Comparison of ENCODE assay signal across 8 cellular contexts in genomic region chr6:154039231-154039842, GRCh38. TPM values are rescaled to one million over a fixed set of nuclear protein-coding genes. Genes with fewer than 3 reads are reported as not detected.
DNase-seq lines count a peak whose midpoint lies in the region; TF ChIP-seq lines count a peak whose summit lies in the region.
"Had no signal": no experiment of that assay in that cellular context is flagged by ENCODE, and none has a peak within 500 bp of the region (broad histone marks: within the 10 kb centered on the region; RNA-seq: fewer than 3 reads in every experiment).

TSS of gene OPRM1 (plus strand) at chr6:154039240. CDS start at chr6:154039545, 305 bp downstream.

- no peak for TF ChIP-seq CTCF in SK-N-SH (IDR thresholded peaks at IDR 0.05)

- no peak within 1 kb of the TSS for H3K9ac ChIP-seq in SK-N-SH

- H4K20me1 ChIP-seq in SK-N-SH (ENCODE audit: insufficient read depth), result no peaks in the 10 kb centered on the region

- no peak for TF ChIP-seq POLR2A in erythroblast (IDR thresholded peaks at IDR 0.05; ENCODE audit: low read length)

- DNase-seq in H4 (ENCODE audit: low spot score), result peak; percentile 2
- DNase-seq in SK-N-SH, result peak; percentile 68
- peak; percentile 31 to 36 for DNase-seq in erythroblast (lab: John Stamatoyannopoulos, UW)
- DNase-seq in posterior vena cava (ENCODE audit: low spot score), result peak; percentile 78
- no peak for DNase-seq in NCI-H128 (lab: John Stamatoyannopoulos, UW; ENCODE audit: unreplicated experiment)
- DNase-seq in NCI-H146 treated with DMSO at 0.1 percent for 48 hours (lab: John Stamatoyannopoulos, UW; ENCODE audit: unreplicated experiment), result no peak
- DNase-seq in NCI-H526 treated with DMSO at 0.1 percent for 48 hours (lab: John Stamatoyannopoulos, UW), result no peak

- H3K9me2 ChIP-seq in SK-N-SH, result no peaks in the 10 kb centered on the region

- H3K4me2 ChIP-seq in SK-N-SH, result no peak within 1 kb of the TSS

- peak within 1 kb of the TSS in 1 of 2 experiments; percentile 51; a peak in 2 of 4 replicates for H3K4me3 ChIP-seq in SK-N-SH (ENCODE audit: low read depth in 2 of 2, low read length in 1 of 2)

- no peaks in the 10 kb centered on the region for H3K9me3 ChIP-seq in SK-N-SH

- H3K27ac ChIP-seq in SK-N-SH (ENCODE audit: low read depth in 2 of 2, low read length in 1 of 2), result peak within 1 kb of the TSS in 1 of 2 experiments; percentile 98; a peak in 2 of 4 replicates

- POLR2A ChIA-PET in SK-N-SH (lab: Yijun Ruan, JAX), result interaction anchor here (0.6 to 2.4 kb wide), 3 partner anchors 8 to 795 kb away, joined by 4 to 9 read pairs (median 8); no protein-coding TSS in a partner anchor

- no peaks in the 10 kb centered on the region for H3K36me3 ChIP-seq in SK-N-SH (replicated peaks in 1 of 2; ENCODE audit: control insufficient read depth in 1 of 2, insufficient read depth in 2 of 2, low read length in 1 of 2)

- peaks cover 0 to 5% of the 10 kb centered on the region in 2 experiments; a peak in 2 of 4 replicates for H3K4me1 ChIP-seq in SK-N-SH (ENCODE audit: control insufficient read depth in 1 of 2, insufficient read depth in 2 of 2, low read depth in 1 of 2, low read length in 1 of 2)

- CTCF ChIA-PET in SK-N-SH (lab: Yijun Ruan, JAX), result interaction anchor here (0.9 to 5.9 kb wide), 11 partner anchors 8 to 1012 kb away, joined by 3 to 52 read pairs (median 5); no protein-coding TSS in a partner anchor

- no peaks in the 10 kb centered on the region for H3K27me3 ChIP-seq in SK-N-SH (ENCODE audit: insufficient read depth)

- no peak; the same call in 1 of the 2 replicates for TF ChIP-seq RAD21 in SK-N-SH (IDR thresholded peaks at IDR 0.05; ENCODE audit: low read length)

- H3F3A ChIP-seq in SK-N-SH (replicated peaks; ENCODE audit: insufficient read depth), result no peaks in the 10 kb centered on the region

- H3K79me2 ChIP-seq in SK-N-SH (ENCODE audit: insufficient read depth), result no peaks in the 10 kb centered on the region

- WGBS in SK-N-SH (ENCODE audit: low lambda C conversion rate), result 14% methylated on average over 27 of the region's 38 CpGs

- intact Hi-C loops in posterior vena cava (cut with DNase I), result no loop called here

- H2AFZ ChIP-seq in SK-N-SH (ENCODE audit: low read depth), result no peak within 1 kb of the TSS

- no peak for TF ChIP-seq EP300 in SK-N-SH (IDR thresholded peaks at IDR 0.05; ENCODE audit: borderline replicate concordance in 1 of 2, low read depth in 1 of 2, low read length in 1 of 2)

TF ChIP-seq in SK-N-SH, 30 proteins besides CTCF, POLR2A, EP300 and RAD21:
- TF ChIP-seq REST (IDR thresholded peaks at IDR 0.05; ENCODE audit: low read depth, low read length), result peak; percentile 97
- TF ChIP-seq MXI1 (IDR thresholded peaks at IDR 0.05; ENCODE audit: low read depth, low read length), result peak; percentile 55; the same call in 1 of the 2 replicates
- TF ChIP-seq SMC3 (IDR thresholded peaks at IDR 0.05; ENCODE audit: low read depth, low read length), result no peak

RNA-seq across cellular contexts. Expression of gene OPRM1, which starts in this region (rescaled TPM):
- not detected in 2 replicates for total RNA-seq in H4 (2014; rRNA removed; shearing (Covaris generic))
- 0.15 and 1.0 TPM in 2 replicates for polyA plus RNA-seq in SK-N-SH (2012; rRNA removed)
- 0.48 and 1.2 TPM in 2 replicates for polyA plus RNA-seq in SK-N-SH (2012; cell fraction: cytosol; rRNA removed)
- 0.97 and 1.2 TPM in 2 replicates for polyA plus RNA-seq in SK-N-SH (2012; cell fraction: nucleus; rRNA removed)
- not detected for total RNA-seq in posterior vena cava
- total RNA-seq: LHCN-M2 had no signal

Comparison
In these comparisons a context has a peak if more than half of its experiments do, and no peak if none do; other contexts are left out.
1. Peak in DNase-seq in H4; RNA of the gene not detected or under 1 TPM.
2. Peak in DNase-seq in posterior vena cava; RNA of the gene not detected or under 1 TPM.
3. DNase-seq: peak in SK-N-SH (single experiment) and erythroblast (2 of 2); none in NCI-H128 (single experiment), NCI-H146 treated with DMSO at 0.1 percent for 48 hours (single experiment) and NCI-H526 treated with DMSO at 0.1 percent for 48 hours (single experiment).